In the genomic region with DNA sequence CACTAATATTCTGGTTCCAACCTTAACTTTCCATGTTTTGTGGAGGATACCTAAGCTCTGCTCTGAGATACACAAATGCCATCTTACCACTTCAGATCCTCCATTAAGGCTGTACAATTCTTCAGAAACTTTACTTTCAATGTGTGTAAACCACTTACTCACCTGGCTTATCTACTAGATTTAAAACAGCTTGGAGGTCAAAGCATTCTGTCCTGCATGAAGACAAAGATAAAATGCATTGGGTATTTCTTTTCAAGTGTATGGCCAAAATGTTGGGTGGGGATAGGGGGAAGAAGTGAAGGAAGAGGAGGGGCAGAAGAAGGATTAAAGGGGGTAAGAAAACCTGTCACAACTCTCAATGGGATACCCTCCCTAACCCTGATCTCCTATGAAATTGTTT, we compare ENCODE assay signal across 1 cellular context.
TF ChIP-seq lines count a peak whose summit lies in the region.

No MANE protein-coding gene starts in this region.

TF ChIP-seq in SK-N-SH, 30 proteins besides CTCF, POLR2A, EP300 and RAD21 (continued from another document):
- no peak for TF ChIP-seq ZBTB33 (IDR thresholded peaks at IDR 0.05; ENCODE audit: borderline replicate concordance, low read depth)
- no peak for TF ChIP-seq RFX5 (IDR thresholded peaks at IDR 0.05; ENCODE audit: low read length)
- TF ChIP-seq TEAD4 (IDR thresholded peaks at IDR 0.05; ENCODE audit: borderline replicate concordance, insufficient read depth), result no peak
- no peak for TF ChIP-seq JUND (IDR thresholded peaks at IDR 0.05)
- TF ChIP-seq POLR2AphosphoS5 (IDR thresholded peaks at IDR 0.05; ENCODE audit: low read depth, low read length), result no peak
- no peak for TF ChIP-seq REST (IDR thresholded peaks at IDR 0.05; ENCODE audit: low read depth, low read length)
